Comparison of ENCODE assay signal across 13 cellular contexts in the genomic region with DNA sequence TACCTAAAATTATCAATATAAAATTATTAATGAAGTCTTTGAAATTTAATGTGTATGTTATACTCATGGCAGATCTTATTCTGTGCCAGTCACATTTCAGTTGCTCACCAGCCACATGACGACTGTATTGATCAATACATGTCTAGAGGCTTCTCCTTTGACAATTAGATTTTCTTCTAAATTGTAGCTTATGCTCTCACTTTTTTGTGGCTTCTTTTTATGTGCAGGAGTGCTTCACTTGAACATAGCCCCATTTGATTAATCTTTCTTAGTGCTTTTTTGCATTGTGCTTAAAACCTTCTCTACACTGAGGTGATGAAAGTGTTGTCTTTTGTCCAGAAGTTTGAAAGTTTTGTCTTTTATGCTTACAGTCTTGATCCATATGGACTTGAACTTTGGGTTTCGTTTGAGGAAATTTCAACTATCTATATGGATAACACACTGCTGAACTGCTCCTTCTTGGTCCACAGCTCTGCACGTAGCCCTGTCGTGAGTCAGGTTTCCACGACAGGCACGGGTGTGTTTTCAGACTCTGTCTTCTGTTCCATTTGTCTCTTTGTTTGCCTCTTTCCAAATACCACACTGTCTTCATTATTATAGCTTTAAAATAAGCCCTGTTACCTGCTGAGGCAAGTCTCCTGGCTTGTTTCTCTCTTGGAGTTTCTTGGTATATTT.
A peak's percentile ranks its signal among the peaks of the same experiment; 100 is the strongest.
DNase-seq lines count a peak whose midpoint lies in the region; ATAC-seq lines count a peak whose summit lies in the region.
"Had no signal": no experiment of that assay in that cellular context is flagged by ENCODE, and none has a peak within 500 bp of the region (broad histone marks: within the 10 kb centered on the region; RNA-seq: fewer than 3 reads in every experiment).

No MANE protein-coding gene starts in this region.

- peaks cover 31% of the 10 kb centered on the region for H3K4me1 Mint-ChIP-seq in stimulated activated effector memory CD8-positive, alpha-beta T cell treated with anti-CD3 and anti-CD28 coated beads, Interleukin-12 subunit alpha, Interleukin-12 subunit beta, amount 100 ng/mL, for 72 hours

- peak overlapping the region; percentile 83 to 96 for H3K27ac Mint-ChIP-seq in activated naive CD4-positive, alpha-beta T cell treated with anti-CD3 and anti-CD28 coated beads, Interleukin-2, amount 50 U/mL, for 72 hours
- peak overlapping the region; percentile 70 for H3K27ac Mint-ChIP-seq in stimulated activated effector memory CD8-positive, alpha-beta T cell treated with anti-CD3 and anti-CD28 coated beads, Interleukin-12 subunit alpha, Interleukin-12 subunit beta, amount 100 ng/mL, for 72 hours
- H3K27ac Mint-ChIP-seq: progenitor cell of endocrine pancreas had no signal

- intact Hi-C loops in left ventricle myocardium superior (cut with micrococcal nuclease): no loop called here

- H3K9me3 Mint-ChIP-seq in activated naive CD4-positive, alpha-beta T cell treated with anti-CD3 and anti-CD28 coated beads, Interleukin-2, amount 50 U/mL, for 72 hours: peaks cover 8 to 15% of the 10 kb centered on the region in 2 donors
- no peaks in the 10 kb centered on the region for H3K9me3 Mint-ChIP-seq in stimulated activated effector memory CD8-positive, alpha-beta T cell treated with anti-CD3 and anti-CD28 coated beads, Interleukin-12 subunit alpha, Interleukin-12 subunit beta, amount 100 ng/mL, for 72 hours

- ATAC-seq in HG03064 (IDR thresholded peaks at IDR 0.05; ENCODE audit: low read depth, unreplicated experiment) (peak; percentile 17), left ventricle myocardium superior (no peak), HG02759 (IDR thresholded peaks at IDR 0.05; ENCODE audit: unreplicated experiment) (no peak)
- peak; percentile 57 to 68 for ATAC-seq in activated naive CD4-positive, alpha-beta T cell treated with anti-CD3 and anti-CD28 coated beads, Interleukin-2, amount 50 U/mL, for 72 hours
- peak; percentile 60 for ATAC-seq in stimulated activated effector memory CD8-positive, alpha-beta T cell treated with anti-CD3 and anti-CD28 coated beads, Interleukin-12 subunit alpha, Interleukin-12 subunit beta, amount 100 ng/mL, for 72 hours
- ATAC-seq: Right ventricle myocardium inferior had no signal

- H3K4me3 Mint-ChIP-seq in stimulated activated effector memory CD8-positive, alpha-beta T cell treated with anti-CD3 and anti-CD28 coated beads, Interleukin-12 subunit alpha, Interleukin-12 subunit beta, amount 100 ng/mL, for 72 hours: peak overlapping the region; percentile 51

- DNase-seq in activated T-cell treated with anti-CD3 and anti-CD28 coated beads, Interleukin-2, amount 50 U/mL, for 1 hour: peak; percentile 28
- no peak for DNase-seq in activated T-cell treated with anti-CD3 and anti-CD28 coated beads for 4 hours
- no peak for DNase-seq in activated naive CD4-positive, alpha-beta T cell treated with anti-CD3 and anti-CD28 coated beads, Interleukin-2, amount 50 U/mL, for 72 hours (ENCODE audit: low spot score in 2 of 2)
- DNase-seq in stimulated activated effector memory CD8-positive, alpha-beta T cell treated with anti-CD3 and anti-CD28 coated beads, Interleukin-12 subunit alpha, Interleukin-12 subunit beta, amount 100 ng/mL, for 72 hours (ENCODE audit: low spot score in 2 of 2): no peak
- DNase-seq in HCEC 1CT: no peak
- DNase-seq in left ventricle myocardium superior: no peak
- DNase-seq: effector CD8-positive, alpha-beta T cell; NCI-H345; stimulated activated CD4-positive, alpha-beta T cell treated with anti-CD3 and anti-CD28 coated beads, Interleukin-12 subunit alpha, Interleukin-12 subunit beta, amount 100 ng/mL, for 4 hours had no signal

- H3K36me3 Mint-ChIP-seq in activated naive CD4-positive, alpha-beta T cell treated with anti-CD3 and anti-CD28 coated beads, Interleukin-2, amount 50 U/mL, for 72 hours: peaks cover 11 to 36% of the 10 kb centered on the region in 2 donors
- H3K36me3 Mint-ChIP-seq in stimulated activated effector memory CD8-positive, alpha-beta T cell treated with anti-CD3 and anti-CD28 coated beads, Interleukin-12 subunit alpha, Interleukin-12 subunit beta, amount 100 ng/mL, for 72 hours: peaks cover 4% of the 10 kb centered on the region

Comparison
In these comparisons a context has a peak if more than half of its experiments do, and no peak if none do; other contexts are left out.
1. ATAC-seq: peak in HG03064 (single experiment), activated naive CD4-positive, alpha-beta T cell treated with anti-CD3 and anti-CD28 coated beads, Interleukin-2, amount 50 U/mL, for 72 hours (2 of 2) and stimulated activated effector memory CD8-positive, alpha-beta T cell treated with anti-CD3 and anti-CD28 coated beads, Interleukin-12 subunit alpha, Interleukin-12 subunit beta, amount 100 ng/mL, for 72 hours (single experiment); none in left ventricle myocardium superior (single experiment) and HG02759 (single experiment).